2 cellular contexts compared by ENCODE assay signal in genomic region chr7:108033309-108033708, GRCh38.
A peak's percentile ranks its signal among the peaks of the same experiment; 100 is the strongest.
TF ChIP-seq lines count a peak whose summit lies in the region.

No MANE protein-coding gene starts in this region.

TF ChIP-seq in K562, 482 proteins besides CTCF, POLR2A, EP300 and RAD21:
- 0 out of 2 replicates have a peak, but pooled peaks have one; percentile 18 for TF ChIP-seq ZNF384 (IDR thresholded peaks at IDR 0.05; ENCODE audit: low read depth, low read length)
- 0 out of 2 replicates have a peak, but pooled peaks have one; percentile 26 for TF ChIP-seq MTA1 (IDR thresholded peaks at IDR 0.05; ENCODE audit: borderline replicate concordance)
- TF ChIP-seq DPF2 (IDR thresholded peaks at IDR 0.05) = peak; percentile 51; the same call in 1 of the 2 replicates
- TF ChIP-seq ARID1B (IDR thresholded peaks at IDR 0.05) = 0 out of 2 replicates have a peak, but pooled peaks have one; percentile 25
- 0 out of 4 replicates have a peak, but pooled peaks of 1 of the 2 experiments have one; percentile 24 for TF ChIP-seq ARNT (IDR thresholded peaks at IDR 0.05)
- peak; percentile 83 for TF ChIP-seq CTCFL (IDR thresholded peaks at IDR 0.05; ENCODE audit: borderline replicate concordance, insufficient read depth, low read depth, low read length, poor library complexity, severe bottlenecking)
- peak; percentile 50; the same call in 1 of the 2 replicates for TF ChIP-seq SMARCE1 (IDR thresholded peaks at IDR 0.05)
- TF ChIP-seq TRIM28 (IDR thresholded peaks at IDR 0.05) = 0 out of 2 replicates have a peak, but pooled peaks have one; percentile 21
- TF ChIP-seq EHMT2 (IDR thresholded peaks at IDR 0.05) = 0 out of 2 replicates have a peak, but pooled peaks have one; percentile 25
- TF ChIP-seq BRD9 (IDR thresholded peaks at IDR 0.05; ENCODE audit: low read depth, partially characterized antibody) = peak; percentile 19
- TF ChIP-seq MLLT1 (IDR thresholded peaks at IDR 0.05) = 0 out of 4 replicates have a peak, but pooled peaks of 1 of the 2 experiments have one; percentile 37
- TF ChIP-seq FOXK2 (conservative IDR thresholded peaks at IDR 0.05 in 1 of 2, IDR thresholded peaks at IDR 0.05 in 1 of 2; ENCODE audit: low read depth in 2 of 2) = peak in 1 of 2 experiments; percentile 30; a peak in 1 of 4 replicates
- peak; percentile 69 for TF ChIP-seq SMARCA4 (IDR thresholded peaks at IDR 0.05)
- TF ChIP-seq ZC3H8 (IDR thresholded peaks at IDR 0.05) = 0 out of 2 replicates have a peak, but pooled peaks have one; percentile 15
- TF ChIP-seq HDGF (IDR thresholded peaks at IDR 0.05) = 0 out of 2 replicates have a peak, but pooled peaks have one; percentile 53
- TF ChIP-seq SMARCA5 (IDR thresholded peaks at IDR 0.05) = peak; percentile 70; the same call in 1 of the 2 replicates
- peak; percentile 39; the same call in 1 of the 2 replicates for TF ChIP-seq MTA3 (IDR thresholded peaks at IDR 0.05; ENCODE audit: borderline replicate concordance)
- TF ChIP-seq IRF9 (tag; IDR thresholded peaks at IDR 0.05) = 0 out of 2 replicates have a peak, but pooled peaks have one; percentile 37

TF ChIP-seq in HepG2, 621 proteins besides CTCF, POLR2A, EP300 and RAD21:
- 0 out of 2 replicates have a peak, but pooled peaks have one; percentile 2 for TF ChIP-seq STAG1 (CRISPR knock-in tag; IDR thresholded peaks at IDR 0.05)
